Comparison of ENCODE assay signal across 1 cellular context in the genomic region with DNA sequence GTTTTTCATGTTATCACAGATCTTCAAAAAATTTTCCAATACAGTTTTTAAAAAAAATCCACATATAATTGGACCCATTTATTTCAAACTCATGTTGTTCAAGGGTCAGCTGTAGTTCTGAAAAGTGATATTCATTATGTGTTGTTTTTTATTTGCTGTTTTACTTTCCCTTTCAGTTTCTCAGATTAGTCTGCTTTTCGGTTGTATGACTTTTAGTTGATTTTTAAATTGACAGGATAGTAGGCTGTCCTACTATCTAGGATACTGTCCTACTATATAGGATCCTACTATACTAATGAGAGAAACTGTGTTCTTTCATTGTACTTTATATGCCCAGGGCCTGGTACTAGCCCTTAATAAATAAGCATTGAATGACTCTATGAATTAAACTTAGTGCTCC.
TF ChIP-seq lines count a peak whose summit lies in the region.

No MANE protein-coding gene starts in this region.

TF ChIP-seq in GM12878, 131 proteins besides CTCF, POLR2A, EP300 and RAD21:
- TF ChIP-seq, protein P1, sequence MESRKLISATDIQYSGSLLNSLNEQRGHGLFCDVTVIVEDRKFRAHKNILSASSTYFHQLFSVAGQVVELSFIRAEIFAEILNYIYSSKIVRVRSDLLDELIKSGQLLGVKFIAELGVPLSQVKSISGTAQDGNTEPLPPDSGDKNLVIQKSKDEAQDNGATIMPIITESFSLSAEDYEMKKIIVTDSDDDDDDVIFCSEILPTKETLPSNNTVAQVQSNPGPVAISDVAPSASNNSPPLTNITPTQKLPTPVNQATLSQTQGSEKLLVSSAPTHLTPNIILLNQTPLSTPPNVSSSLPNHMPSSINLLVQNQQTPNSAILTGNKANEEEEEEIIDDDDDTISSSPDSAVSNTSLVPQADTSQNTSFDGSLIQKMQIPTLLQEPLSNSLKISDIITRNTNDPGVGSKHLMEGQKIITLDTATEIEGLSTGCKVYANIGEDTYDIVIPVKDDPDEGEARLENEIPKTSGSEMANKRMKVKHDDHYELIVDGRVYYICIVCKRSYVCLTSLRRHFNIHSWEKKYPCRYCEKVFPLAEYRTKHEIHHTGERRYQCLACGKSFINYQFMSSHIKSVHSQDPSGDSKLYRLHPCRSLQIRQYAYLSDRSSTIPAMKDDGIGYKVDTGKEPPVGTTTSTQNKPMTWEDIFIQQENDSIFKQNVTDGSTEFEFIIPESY (IDR thresholded peaks at IDR 0.05), result no peak
- no peak for TF ChIP-seq SRF (IDR thresholded peaks at IDR 0.05; ENCODE audit: low read depth in 2 of 2, low read length in 2 of 2)
- TF ChIP-seq, protein P2, sequence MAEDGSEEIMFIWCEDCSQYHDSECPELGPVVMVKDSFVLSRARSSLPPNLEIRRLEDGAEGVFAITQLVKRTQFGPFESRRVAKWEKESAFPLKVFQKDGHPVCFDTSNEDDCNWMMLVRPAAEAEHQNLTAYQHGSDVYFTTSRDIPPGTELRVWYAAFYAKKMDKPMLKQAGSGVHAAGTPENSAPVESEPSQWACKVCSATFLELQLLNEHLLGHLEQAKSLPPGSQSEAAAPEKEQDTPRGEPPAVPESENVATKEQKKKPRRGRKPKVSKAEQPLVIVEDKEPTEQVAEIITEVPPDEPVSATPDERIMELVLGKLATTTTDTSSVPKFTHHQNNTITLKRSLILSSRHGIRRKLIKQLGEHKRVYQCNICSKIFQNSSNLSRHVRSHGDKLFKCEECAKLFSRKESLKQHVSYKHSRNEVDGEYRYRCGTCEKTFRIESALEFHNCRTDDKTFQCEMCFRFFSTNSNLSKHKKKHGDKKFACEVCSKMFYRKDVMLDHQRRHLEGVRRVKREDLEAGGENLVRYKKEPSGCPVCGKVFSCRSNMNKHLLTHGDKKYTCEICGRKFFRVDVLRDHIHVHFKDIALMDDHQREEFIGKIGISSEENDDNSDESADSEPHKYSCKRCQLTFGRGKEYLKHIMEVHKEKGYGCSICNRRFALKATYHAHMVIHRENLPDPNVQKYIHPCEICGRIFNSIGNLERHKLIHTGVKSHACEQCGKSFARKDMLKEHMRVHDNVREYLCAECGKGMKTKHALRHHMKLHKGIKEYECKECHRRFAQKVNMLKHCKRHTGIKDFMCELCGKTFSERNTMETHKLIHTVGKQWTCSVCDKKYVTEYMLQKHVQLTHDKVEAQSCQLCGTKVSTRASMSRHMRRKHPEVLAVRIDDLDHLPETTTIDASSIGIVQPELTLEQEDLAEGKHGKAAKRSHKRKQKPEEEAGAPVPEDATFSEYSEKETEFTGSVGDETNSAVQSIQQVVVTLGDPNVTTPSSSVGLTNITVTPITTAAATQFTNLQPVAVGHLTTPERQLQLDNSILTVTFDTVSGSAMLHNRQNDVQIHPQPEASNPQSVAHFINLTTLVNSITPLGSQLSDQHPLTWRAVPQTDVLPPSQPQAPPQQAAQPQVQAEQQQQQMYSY (CRISPR knock-in tag; IDR thresholded peaks at IDR 0.05), result no peak
- TF ChIP-seq KDM1A (IDR thresholded peaks at IDR 0.05; ENCODE audit: borderline replicate concordance), result no peak
- no peak for TF ChIP-seq JUNB (IDR thresholded peaks at IDR 0.05)
- TF ChIP-seq EZH2 (IDR thresholded peaks at IDR 0.05; ENCODE audit: borderline replicate concordance, control insufficient read depth, low read depth, low read length), result no peak
- TF ChIP-seq, protein P3, sequence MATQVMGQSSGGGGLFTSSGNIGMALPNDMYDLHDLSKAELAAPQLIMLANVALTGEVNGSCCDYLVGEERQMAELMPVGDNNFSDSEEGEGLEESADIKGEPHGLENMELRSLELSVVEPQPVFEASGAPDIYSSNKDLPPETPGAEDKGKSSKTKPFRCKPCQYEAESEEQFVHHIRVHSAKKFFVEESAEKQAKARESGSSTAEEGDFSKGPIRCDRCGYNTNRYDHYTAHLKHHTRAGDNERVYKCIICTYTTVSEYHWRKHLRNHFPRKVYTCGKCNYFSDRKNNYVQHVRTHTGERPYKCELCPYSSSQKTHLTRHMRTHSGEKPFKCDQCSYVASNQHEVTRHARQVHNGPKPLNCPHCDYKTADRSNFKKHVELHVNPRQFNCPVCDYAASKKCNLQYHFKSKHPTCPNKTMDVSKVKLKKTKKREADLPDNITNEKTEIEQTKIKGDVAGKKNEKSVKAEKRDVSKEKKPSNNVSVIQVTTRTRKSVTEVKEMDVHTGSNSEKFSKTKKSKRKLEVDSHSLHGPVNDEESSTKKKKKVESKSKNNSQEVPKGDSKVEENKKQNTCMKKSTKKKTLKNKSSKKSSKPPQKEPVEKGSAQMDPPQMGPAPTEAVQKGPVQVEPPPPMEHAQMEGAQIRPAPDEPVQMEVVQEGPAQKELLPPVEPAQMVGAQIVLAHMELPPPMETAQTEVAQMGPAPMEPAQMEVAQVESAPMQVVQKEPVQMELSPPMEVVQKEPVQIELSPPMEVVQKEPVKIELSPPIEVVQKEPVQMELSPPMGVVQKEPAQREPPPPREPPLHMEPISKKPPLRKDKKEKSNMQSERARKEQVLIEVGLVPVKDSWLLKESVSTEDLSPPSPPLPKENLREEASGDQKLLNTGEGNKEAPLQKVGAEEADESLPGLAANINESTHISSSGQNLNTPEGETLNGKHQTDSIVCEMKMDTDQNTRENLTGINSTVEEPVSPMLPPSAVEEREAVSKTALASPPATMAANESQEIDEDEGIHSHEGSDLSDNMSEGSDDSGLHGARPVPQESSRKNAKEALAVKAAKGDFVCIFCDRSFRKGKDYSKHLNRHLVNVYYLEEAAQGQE (IDR thresholded peaks at IDR 0.05; ENCODE audit: low read depth, low read length), result no peak
- TF ChIP-seq TBL1XR1 (IDR thresholded peaks at IDR 0.05; ENCODE audit: low read depth, low read length), result no peak
- TF ChIP-seq, protein P4, sequence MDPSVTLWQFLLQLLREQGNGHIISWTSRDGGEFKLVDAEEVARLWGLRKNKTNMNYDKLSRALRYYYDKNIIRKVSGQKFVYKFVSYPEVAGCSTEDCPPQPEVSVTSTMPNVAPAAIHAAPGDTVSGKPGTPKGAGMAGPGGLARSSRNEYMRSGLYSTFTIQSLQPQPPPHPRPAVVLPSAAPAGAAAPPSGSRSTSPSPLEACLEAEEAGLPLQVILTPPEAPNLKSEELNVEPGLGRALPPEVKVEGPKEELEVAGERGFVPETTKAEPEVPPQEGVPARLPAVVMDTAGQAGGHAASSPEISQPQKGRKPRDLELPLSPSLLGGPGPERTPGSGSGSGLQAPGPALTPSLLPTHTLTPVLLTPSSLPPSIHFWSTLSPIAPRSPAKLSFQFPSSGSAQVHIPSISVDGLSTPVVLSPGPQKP (IDR thresholded peaks at IDR 0.05; ENCODE audit: low read depth, low read length), result no peak
- TF ChIP-seq ZNF207 (IDR thresholded peaks at IDR 0.05; ENCODE audit: borderline replicate concordance), result no peak
- no peak for TF ChIP-seq BRCA1 (IDR thresholded peaks at IDR 0.05; ENCODE audit: low read depth, low read length)
- TF ChIP-seq NFYA (IDR thresholded peaks at IDR 0.05; ENCODE audit: borderline replicate concordance, low read depth, low read length), result no peak
- no peak for TF ChIP-seq SMARCA5 (IDR thresholded peaks at IDR 0.05)
- no peak for TF ChIP-seq STAT3 (IDR thresholded peaks at IDR 0.05; ENCODE audit: low read depth, low read length)
- TF ChIP-seq, protein P5, sequence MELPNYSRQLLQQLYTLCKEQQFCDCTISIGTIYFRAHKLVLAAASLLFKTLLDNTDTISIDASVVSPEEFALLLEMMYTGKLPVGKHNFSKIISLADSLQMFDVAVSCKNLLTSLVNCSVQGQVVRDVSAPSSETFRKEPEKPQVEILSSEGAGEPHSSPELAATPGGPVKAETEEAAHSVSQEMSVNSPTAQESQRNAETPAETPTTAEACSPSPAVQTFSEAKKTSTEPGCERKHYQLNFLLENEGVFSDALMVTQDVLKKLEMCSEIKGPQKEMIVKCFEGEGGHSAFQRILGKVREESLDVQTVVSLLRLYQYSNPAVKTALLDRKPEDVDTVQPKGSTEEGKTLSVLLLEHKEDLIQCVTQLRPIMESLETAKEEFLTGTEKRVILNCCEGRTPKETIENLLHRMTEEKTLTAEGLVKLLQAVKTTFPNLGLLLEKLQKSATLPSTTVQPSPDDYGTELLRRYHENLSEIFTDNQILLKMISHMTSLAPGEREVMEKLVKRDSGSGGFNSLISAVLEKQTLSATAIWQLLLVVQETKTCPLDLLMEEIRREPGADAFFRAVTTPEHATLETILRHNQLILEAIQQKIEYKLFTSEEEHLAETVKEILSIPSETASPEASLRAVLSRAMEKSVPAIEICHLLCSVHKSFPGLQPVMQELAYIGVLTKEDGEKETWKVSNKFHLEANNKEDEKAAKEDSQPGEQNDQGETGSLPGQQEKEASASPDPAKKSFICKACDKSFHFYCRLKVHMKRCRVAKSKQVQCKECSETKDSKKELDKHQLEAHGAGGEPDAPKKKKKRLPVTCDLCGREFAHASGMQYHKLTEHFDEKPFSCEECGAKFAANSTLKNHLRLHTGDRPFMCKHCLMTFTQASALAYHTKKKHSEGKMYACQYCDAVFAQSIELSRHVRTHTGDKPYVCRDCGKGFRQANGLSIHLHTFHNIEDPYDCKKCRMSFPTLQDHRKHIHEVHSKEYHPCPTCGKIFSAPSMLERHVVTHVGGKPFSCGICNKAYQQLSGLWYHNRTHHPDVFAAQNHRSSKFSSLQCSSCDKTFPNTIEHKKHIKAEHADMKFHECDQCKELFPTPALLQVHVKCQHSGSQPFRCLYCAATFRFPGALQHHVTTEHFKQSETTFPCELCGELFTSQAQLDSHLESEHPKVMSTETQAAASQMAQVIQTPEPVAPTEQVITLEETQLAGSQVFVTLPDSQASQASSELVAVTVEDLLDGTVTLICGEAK (IDR thresholded peaks at IDR 0.05; ENCODE audit: borderline replicate concordance), result no peak
- no peak for TF ChIP-seq STAT1 (conservative IDR thresholded peaks at IDR 0.05)
- no peak for TF ChIP-seq SP1 (IDR thresholded peaks at IDR 0.05; ENCODE audit: low read depth, low read length)
- TF ChIP-seq, protein P6, sequence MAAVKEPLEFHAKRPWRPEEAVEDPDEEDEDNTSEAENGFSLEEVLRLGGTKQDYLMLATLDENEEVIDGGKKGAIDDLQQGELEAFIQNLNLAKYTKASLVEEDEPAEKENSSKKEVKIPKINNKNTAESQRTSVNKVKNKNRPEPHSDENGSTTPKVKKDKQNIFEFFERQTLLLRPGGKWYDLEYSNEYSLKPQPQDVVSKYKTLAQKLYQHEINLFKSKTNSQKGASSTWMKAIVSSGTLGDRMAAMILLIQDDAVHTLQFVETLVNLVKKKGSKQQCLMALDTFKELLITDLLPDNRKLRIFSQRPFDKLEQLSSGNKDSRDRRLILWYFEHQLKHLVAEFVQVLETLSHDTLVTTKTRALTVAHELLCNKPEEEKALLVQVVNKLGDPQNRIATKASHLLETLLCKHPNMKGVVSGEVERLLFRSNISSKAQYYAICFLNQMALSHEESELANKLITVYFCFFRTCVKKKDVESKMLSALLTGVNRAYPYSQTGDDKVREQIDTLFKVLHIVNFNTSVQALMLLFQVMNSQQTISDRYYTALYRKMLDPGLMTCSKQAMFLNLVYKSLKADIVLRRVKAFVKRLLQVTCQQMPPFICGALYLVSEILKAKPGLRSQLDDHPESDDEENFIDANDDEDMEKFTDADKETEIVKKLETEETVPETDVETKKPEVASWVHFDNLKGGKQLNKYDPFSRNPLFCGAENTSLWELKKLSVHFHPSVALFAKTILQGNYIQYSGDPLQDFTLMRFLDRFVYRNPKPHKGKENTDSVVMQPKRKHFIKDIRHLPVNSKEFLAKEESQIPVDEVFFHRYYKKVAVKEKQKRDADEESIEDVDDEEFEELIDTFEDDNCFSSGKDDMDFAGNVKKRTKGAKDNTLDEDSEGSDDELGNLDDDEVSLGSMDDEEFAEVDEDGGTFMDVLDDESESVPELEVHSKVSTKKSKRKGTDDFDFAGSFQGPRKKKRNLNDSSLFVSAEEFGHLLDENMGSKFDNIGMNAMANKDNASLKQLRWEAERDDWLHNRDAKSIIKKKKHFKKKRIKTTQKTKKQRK (IDR thresholded peaks at IDR 0.05; ENCODE audit: low read depth, low read length), result no peak
- TF ChIP-seq ESRRA (IDR thresholded peaks at IDR 0.05; ENCODE audit: low read length), result no peak
